ENCODE assay signal across 11 cellular contexts in the genomic region with DNA sequence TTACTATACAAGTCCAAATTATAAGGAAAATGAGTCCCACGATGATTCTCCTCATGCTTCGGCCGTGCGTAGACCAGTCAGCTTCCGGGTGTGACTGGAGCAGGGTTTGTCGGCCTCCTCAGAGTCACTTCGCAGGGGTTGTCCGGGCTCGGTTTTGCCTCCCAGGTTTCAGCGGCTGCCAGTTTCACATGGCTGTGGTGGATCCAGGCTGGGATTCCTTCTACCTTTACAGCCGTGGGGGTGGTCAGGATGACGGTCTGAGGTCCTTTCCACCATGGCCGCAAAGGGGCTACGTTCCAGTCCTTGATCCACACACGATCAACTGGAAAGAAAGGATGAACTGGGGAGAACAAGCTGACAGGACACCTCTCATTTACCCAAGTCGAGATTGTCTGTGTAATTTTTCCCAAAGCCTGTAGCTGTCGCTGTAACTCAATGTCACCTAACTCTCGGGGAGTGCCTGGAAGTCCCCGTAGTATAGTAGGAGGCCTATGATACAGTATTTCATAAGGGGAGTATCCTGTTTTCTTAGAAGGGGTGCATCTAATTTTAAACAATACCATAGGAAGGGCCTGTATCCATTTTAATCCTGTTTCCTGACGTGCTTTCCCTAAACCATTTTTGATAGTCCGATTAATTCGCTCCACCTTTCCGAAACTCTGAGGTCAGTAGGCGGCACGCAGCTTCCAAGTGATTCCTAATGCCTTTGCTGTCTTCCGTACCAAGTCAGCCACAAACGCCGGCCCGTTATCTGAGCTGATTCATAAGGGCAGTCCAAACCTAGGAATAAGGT. TPM values are rescaled to one million over a fixed set of nuclear protein-coding genes. Genes with fewer than 3 reads are reported as not detected.
DNase-seq lines count a peak whose midpoint lies in the region; TF ChIP-seq lines count a peak whose summit lies in the region.
"Not testable (repeated sequence)": the region's sequence is repeated elsewhere in the genome, so short reads cannot be mapped to it uniquely, and the experiment has no call there.
"Had no signal": no experiment of that assay in that cellular context is flagged by ENCODE, and none has a peak within 500 bp of the region (broad histone marks: within the 10 kb centered on the region; RNA-seq: fewer than 3 reads in every experiment).

No MANE protein-coding gene starts in this region.

- not testable (repeated sequence) for H3K9me2 ChIP-seq in hepatocyte (replicated peaks; ENCODE audit: insufficient read depth)

- H3K4me1 ChIP-seq in hepatocyte (ENCODE audit: insufficient read depth) = not testable (repeated sequence)

- H3K4me1 Mint-ChIP-seq in endothelial cell (ENCODE audit: unreplicated experiment) = not testable (repeated sequence)
- peaks cover 29% of the 10 kb centered on the region for H3K4me1 Mint-ChIP-seq in nephron progenitor cell

- not testable (repeated sequence) for H3K79me2 ChIP-seq in hepatocyte

- DNase-seq in DMS53 treated with DMSO at 0.1 percent for 48 hours (lab: John Stamatoyannopoulos, UW; ENCODE audit: unreplicated experiment) (peak; percentile 76), H7 (peak; percentile 58), NCI-H82 (lab: John Stamatoyannopoulos, UW) (peak; percentile 32), endothelial cell (ENCODE audit: low spot score) (peak; percentile 17), hepatocyte (ENCODE audit: low spot score) (peak; percentile 19), nephron progenitor cell (peak; percentile 22)
- DNase-seq in WERI-Rb-1 = not testable (repeated sequence)

- WGBS in hepatocyte (ENCODE audit: low lambda C conversion rate, missing lambda C conversion rate) = 79% methylated on average over 28 of the region's 29 CpGs

- H3K4me2 ChIP-seq in hepatocyte = not testable (repeated sequence)

- not testable (repeated sequence) for H3K27me3 ChIP-seq in H7 (ENCODE audit: control insufficient read depth, insufficient read depth, low read length); WERI-Rb-1 (ENCODE audit: insufficient read depth, low read depth, severe bottlenecking); hepatocyte

- not testable (repeated sequence) for H3K4me3 Mint-ChIP-seq in endothelial cell (ENCODE audit: unreplicated experiment); nephron progenitor cell

- H3K27ac Mint-ChIP-seq in endothelial cell (ENCODE audit: unreplicated experiment); nephron progenitor cell: not testable (repeated sequence)

- TF ChIP-seq CTCF in WERI-Rb-1 (IDR thresholded peaks at IDR 0.05; ENCODE audit: low read depth, low read length) (peak; percentile 57), endothelial cell (IDR thresholded peaks at IDR 0.05; ENCODE audit: unreplicated experiment) (peak; percentile 48), hepatocyte (IDR thresholded peaks at IDR 0.05; ENCODE audit: poor library complexity) (peak; percentile 34), nephron progenitor cell (IDR thresholded peaks at IDR 0.05) (peak; percentile 41)

- not testable (repeated sequence) for H3K4me3 ChIP-seq in H7 (ENCODE audit: insufficient read depth, low read depth, low read length); WERI-Rb-1 (ENCODE audit: low read depth, low read length); hepatocyte

- H3K36me3 Mint-ChIP-seq in endothelial cell (ENCODE audit: low read depth, unreplicated experiment); nephron progenitor cell (ENCODE audit: low read depth): not testable (repeated sequence)

- not testable (repeated sequence) for H4K20me1 ChIP-seq in hepatocyte (ENCODE audit: insufficient read depth, poor library complexity, severe bottlenecking)

- not testable (repeated sequence) for H3K9me3 Mint-ChIP-seq in endothelial cell (ENCODE audit: unreplicated experiment); nephron progenitor cell

- H3K9me3 ChIP-seq in WERI-Rb-1 (ENCODE audit: severe bottlenecking); hepatocyte (ENCODE audit: low read depth): not testable (repeated sequence)

- H3K36me3 ChIP-seq in H7 (replicated peaks; ENCODE audit: control insufficient read depth, insufficient read depth, low read length); WERI-Rb-1; hepatocyte (replicated peaks; ENCODE audit: insufficient read depth, low read depth): not testable (repeated sequence)

- not testable (repeated sequence) for H2AFZ ChIP-seq in hepatocyte

- not testable (repeated sequence) for H3K27ac ChIP-seq in WERI-Rb-1, hepatocyte

- H3K27me3 Mint-ChIP-seq in endothelial cell (ENCODE audit: unreplicated experiment); nephron progenitor cell (ENCODE audit: low read depth, poor library complexity): not testable (repeated sequence)

RNA-seq across cellular contexts. Expression of a gene that starts 5.8 kb away (rescaled TPM):
- 0.48 and 1.1 TPM in 2 replicates for total RNA-seq in H7 (2014; rRNA removed; shearing (Covaris generic))
- total RNA-seq in endothelial cell (ENCODE audit: unreplicated experiment) = 5.6 TPM
- total RNA-seq in hepatocyte = 0.83 and 1.8 TPM in 2 replicates
- polyA plus RNA-seq in hepatocyte = 0.80 and 2.2 TPM in 2 replicates
- total RNA-seq: activated T-helper 17 cell treated with anti-CD3 and anti-CD28 coated beads, Interleukin-2, amount 50 U/mL, for 72 hours; natural killer cell treated with Interleukin-12 subunit alpha and Interleukin-12 subunit beta and Interleukin-15 and Interleukin-18, amount 100 ng/mL, for 72 hours; T-helper 2 cell treated with Interferon-gamma antibody and Interleukin-4, amounts not matched to agents 100 ng/mL and 5 ng/mL, for 36 hours had no signal
- polyA plus RNA-seq: immature natural killer cell had no signal
